11 cellular contexts compared by ENCODE assay signal in genomic region chr3:119630562-119631329, GRCh38. TPM values are rescaled to one million over a fixed set of nuclear protein-coding genes. Genes with fewer than 3 reads are reported as not detected.
DNase-seq lines count a peak whose midpoint lies in the region; ATAC-seq and TF ChIP-seq lines count a peak whose summit lies in the region.
"Had no signal": no experiment of that assay in that cellular context is flagged by ENCODE, and none has a peak within 500 bp of the region (broad histone marks: within the 10 kb centered on the region; RNA-seq: fewer than 3 reads in every experiment).

No MANE protein-coding gene starts in this region.

- H3K4me1 Mint-ChIP-seq in CD8-positive, alpha-beta T cell (ENCODE audit: low read depth): peaks cover 6% of the 10 kb centered on the region

- H3K27ac ChIP-seq in rectal smooth muscle tissue (ENCODE audit: low read depth, low read length): peak overlapping the region; percentile 22
- H3K27ac ChIP-seq in CD8-positive, alpha-beta T cell (ENCODE audit: low read depth, low read length): no peak overlapping the region

- peaks cover 7% of the 10 kb centered on the region for H3K4me1 ChIP-seq in rectal smooth muscle tissue (ENCODE audit: control insufficient read depth, insufficient read depth, low read length)
- peaks cover 6% of the 10 kb centered on the region for H3K4me1 ChIP-seq in CD8-positive, alpha-beta T cell (ENCODE audit: insufficient read depth, low read length)

- H3K27me3 ChIP-seq in rectal smooth muscle tissue (ENCODE audit: control insufficient read depth, insufficient read depth, low read length): no peaks in the 10 kb centered on the region
- no peaks in the 10 kb centered on the region for H3K27me3 ChIP-seq in CD8-positive, alpha-beta T cell (ENCODE audit: insufficient read depth, low read length)

- no peak for ATAC-seq in GM18858 (IDR thresholded peaks at IDR 0.05; ENCODE audit: unreplicated experiment)
- no peak for ATAC-seq in CD8-positive, alpha-beta T cell
- no peak for ATAC-seq in GM18502 (IDR thresholded peaks at IDR 0.05; ENCODE audit: poor library complexity, unreplicated experiment)

- DNase-seq in GF-D8 (lab: John Stamatoyannopoulos, UW) (peak; percentile 16), SKM-1 (lab: John Stamatoyannopoulos, UW; ENCODE audit: unreplicated experiment) (peak; percentile 36), fibroblast of villous mesenchyme (ENCODE audit: low read depth) (peak; percentile 75), NCI-H1105 (lab: John Stamatoyannopoulos, UW) (no peak)
- no peak for DNase-seq in CD8-positive, alpha-beta T cell
- DNase-seq: effector CD8-positive, alpha-beta T cell had no signal

- POLR2A ChIA-PET in CD8-positive, alpha-beta T cell (lab: Charles Lee): no interaction called here

- no peaks in the 10 kb centered on the region for H3K36me3 ChIP-seq in rectal smooth muscle tissue (ENCODE audit: control insufficient read depth, insufficient read depth, low read length)
- H3K36me3 ChIP-seq in CD8-positive, alpha-beta T cell (ENCODE audit: insufficient read depth, low read length): no peaks in the 10 kb centered on the region

- H3K9ac ChIP-seq in rectal smooth muscle tissue (ENCODE audit: low read length): no peak overlapping the region

- no peak overlapping the region for H3K27ac Mint-ChIP-seq in CD8-positive, alpha-beta T cell

- TF ChIP-seq CTCF in fibroblast of villous mesenchyme (IDR thresholded peaks at IDR 0.05; ENCODE audit: insufficient read depth, low read depth, low read length): no peak
- TF ChIP-seq CTCF in CD8-positive, alpha-beta T cell (IDR thresholded peaks at IDR 0.05): no peak

- intact Hi-C loops in CD8-positive, alpha-beta T cell (cut with DNase I, micrococcal nuclease): no loop called here

- H3K9me3 Mint-ChIP-seq in CD8-positive, alpha-beta T cell: no peaks in the 10 kb centered on the region

- H3K4me3 Mint-ChIP-seq in CD8-positive, alpha-beta T cell: no peak overlapping the region

- H3K36me3 Mint-ChIP-seq in CD8-positive, alpha-beta T cell: no peaks in the 10 kb centered on the region

- H3K4me3 ChIP-seq in fibroblast of villous mesenchyme (ENCODE audit: low read depth, low read length) (no peak overlapping the region), rectal smooth muscle tissue (ENCODE audit: low read length) (no peak overlapping the region)
- no peak overlapping the region for H3K4me3 ChIP-seq in CD8-positive, alpha-beta T cell (ENCODE audit: low read depth, low read length)

- H3K9me3 ChIP-seq in CD8-positive, alpha-beta T cell (ENCODE audit: low read length): no peaks in the 10 kb centered on the region

- CTCF ChIA-PET in CD8-positive, alpha-beta T cell (lab: Charles Lee): no interaction called here

- peaks cover 14% of the 10 kb centered on the region for H3K27me3 Mint-ChIP-seq in CD8-positive, alpha-beta T cell (ENCODE audit: low read depth)

RNA-seq across cellular contexts. Expression of gene POPDC2, which starts 29.6 kb away (rescaled TPM):
- 1.3 TPM in 2 replicates for total RNA-seq in fibroblast of villous mesenchyme
- total RNA-seq in CD8-positive, alpha-beta T cell: 1 to 10 TPM; 1.0 to 2.1 TPM

RNA-seq across cellular contexts. Expression of gene PLA1A, which starts 33.1 kb away (rescaled TPM):
- total RNA-seq in fibroblast of villous mesenchyme: not detected in 2 replicates
- total RNA-seq in CD8-positive, alpha-beta T cell: not detected
- total RNA-seq: HT-29, OCI-LY7 had no signal

RNA-seq across cellular contexts. Expression of gene COX17, which starts 46.5 kb away (rescaled TPM):
- 10.8 and 15.8 TPM in 2 replicates for total RNA-seq in fibroblast of villous mesenchyme
- 10 to 100 TPM; 22.4 to 23.2 TPM for total RNA-seq in CD8-positive, alpha-beta T cell

RNA-seq across cellular contexts. Expression of gene ADPRH, which starts 51.5 kb away (rescaled TPM):
- 3.0 and 4.2 TPM in 2 replicates for total RNA-seq in fibroblast of villous mesenchyme
- total RNA-seq in CD8-positive, alpha-beta T cell: under 1 TPM; 0.42 to 0.52 TPM
- total RNA-seq: OCI-LY7 had no signal

Comparison
In these comparisons a context has a peak if more than half of its experiments do, and no peak if none do; other contexts are left out.
1. DNase-seq: peak in GF-D8 (single experiment), SKM-1 (single experiment) and fibroblast of villous mesenchyme (single experiment); none in NCI-H1105 (single experiment) and CD8-positive, alpha-beta T cell (0 of 7).